1 cellular context compared by ENCODE assay signal in the genomic region with DNA sequence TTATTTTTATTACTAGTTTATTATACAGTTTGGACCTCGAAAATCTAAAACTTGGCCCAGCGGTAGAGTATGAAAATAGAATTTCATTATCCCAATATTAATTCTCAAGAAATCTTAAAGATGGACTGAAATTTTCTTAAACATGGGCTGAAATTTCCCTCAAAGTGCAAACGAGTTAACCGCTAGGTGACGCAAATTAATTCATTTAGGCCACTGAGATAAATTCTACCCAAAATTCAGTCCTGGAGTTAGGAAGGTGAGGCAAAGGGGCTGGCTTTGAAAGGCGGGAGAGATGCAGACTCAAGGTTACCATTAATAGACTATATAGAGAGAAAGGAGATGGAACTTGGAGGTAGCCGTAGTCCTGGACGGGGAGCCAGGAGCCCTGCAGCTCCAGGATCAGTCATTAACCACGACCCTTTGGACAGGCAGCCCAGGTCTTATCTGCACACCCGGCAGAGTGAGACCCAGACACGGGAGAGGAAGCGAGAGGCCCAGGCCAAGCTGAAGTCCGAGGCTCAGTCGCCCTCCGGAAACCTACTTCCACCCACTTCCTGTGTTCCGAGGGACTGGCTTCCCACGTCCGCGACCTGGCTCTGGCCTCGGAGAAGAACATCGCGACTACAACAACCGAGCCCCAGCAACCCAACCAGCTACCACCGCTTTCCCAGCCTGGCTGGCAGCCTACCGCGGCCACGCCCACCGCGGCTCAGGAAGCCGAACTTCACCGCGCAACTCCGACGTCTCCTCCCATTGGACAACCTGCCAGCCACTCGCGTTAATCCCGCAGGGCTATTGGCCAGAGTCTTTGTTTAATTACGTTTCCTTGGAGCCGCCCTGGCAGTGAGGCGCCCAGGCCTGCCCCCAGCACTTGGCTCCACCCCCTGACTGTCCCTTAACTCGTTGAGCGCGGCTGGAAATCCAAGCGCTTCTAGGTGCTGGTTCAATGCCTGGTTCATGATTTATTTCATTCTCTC.
TF ChIP-seq lines count a peak whose summit lies in the region.

EFCAB11 (minus strand) TSS at position 686 of the 977 bp plus-strand sequence; CDS start at position 616, 70 bp downstream.

TF ChIP-seq in GM12878, 131 proteins besides CTCF, POLR2A, EP300 and RAD21 (continued from another document):
- TF ChIP-seq, protein P1, sequence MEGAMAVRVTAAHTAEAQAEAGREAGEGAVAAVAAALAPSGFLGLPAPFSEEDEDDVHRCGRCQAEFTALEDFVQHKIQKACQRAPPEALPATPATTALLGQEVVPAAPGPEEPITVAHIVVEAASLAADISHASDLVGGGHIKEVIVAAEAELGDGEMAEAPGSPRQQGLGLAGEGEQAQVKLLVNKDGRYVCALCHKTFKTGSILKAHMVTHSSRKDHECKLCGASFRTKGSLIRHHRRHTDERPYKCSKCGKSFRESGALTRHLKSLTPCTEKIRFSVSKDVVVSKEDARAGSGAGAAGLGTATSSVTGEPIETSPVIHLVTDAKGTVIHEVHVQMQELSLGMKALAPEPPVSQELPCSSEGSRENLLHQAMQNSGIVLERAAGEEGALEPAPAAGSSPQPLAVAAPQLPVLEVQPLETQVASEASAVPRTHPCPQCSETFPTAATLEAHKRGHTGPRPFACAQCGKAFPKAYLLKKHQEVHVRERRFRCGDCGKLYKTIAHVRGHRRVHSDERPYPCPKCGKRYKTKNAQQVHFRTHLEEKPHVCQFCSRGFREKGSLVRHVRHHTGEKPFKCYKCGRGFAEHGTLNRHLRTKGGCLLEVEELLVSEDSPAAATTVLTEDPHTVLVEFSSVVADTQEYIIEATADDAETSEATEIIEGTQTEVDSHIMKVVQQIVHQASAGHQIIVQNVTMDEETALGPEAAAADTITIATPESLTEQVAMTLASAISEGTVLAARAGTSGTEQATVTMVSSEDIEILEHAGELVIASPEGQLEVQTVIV (IDR thresholded peaks at IDR 0.05; ENCODE audit: borderline replicate concordance, partially characterized antibody) = peak; percentile 40
- TF ChIP-seq IKZF1 (conservative IDR thresholded peaks at IDR 0.05) = peak; percentile 60
- TF ChIP-seq ETV6 (conservative IDR thresholded peaks at IDR 0.05 in 1 of 2, IDR thresholded peaks at IDR 0.05 in 1 of 2; ENCODE audit: borderline replicate concordance in 1 of 2, low read depth in 1 of 2) = peak in 1 of 2 experiments; percentile 87; a peak in 2 of 4 replicates
- peak; percentile 54; the same call in 1 of the 2 replicates for TF ChIP-seq POLR2AphosphoS5 (IDR thresholded peaks at IDR 0.05; ENCODE audit: low read length)
- TF ChIP-seq IRF4 (IDR thresholded peaks at IDR 0.05; ENCODE audit: low read depth, low read length) = no peak
- TF ChIP-seq SKIL (IDR thresholded peaks at IDR 0.05; ENCODE audit: low read depth, poor library complexity, severe bottlenecking) = no peak
- TF ChIP-seq, protein P2, sequence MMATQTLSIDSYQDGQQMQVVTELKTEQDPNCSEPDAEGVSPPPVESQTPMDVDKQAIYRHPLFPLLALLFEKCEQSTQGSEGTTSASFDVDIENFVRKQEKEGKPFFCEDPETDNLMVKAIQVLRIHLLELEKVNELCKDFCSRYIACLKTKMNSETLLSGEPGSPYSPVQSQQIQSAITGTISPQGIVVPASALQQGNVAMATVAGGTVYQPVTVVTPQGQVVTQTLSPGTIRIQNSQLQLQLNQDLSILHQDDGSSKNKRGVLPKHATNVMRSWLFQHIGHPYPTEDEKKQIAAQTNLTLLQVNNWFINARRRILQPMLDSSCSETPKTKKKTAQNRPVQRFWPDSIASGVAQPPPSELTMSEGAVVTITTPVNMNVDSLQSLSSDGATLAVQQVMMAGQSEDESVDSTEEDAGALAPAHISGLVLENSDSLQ (IDR thresholded peaks at IDR 0.05) = peak; percentile 98
- TF ChIP-seq NBN (IDR thresholded peaks at IDR 0.05) = peak; percentile 77; the same call in 1 of the 2 replicates
- no peak for TF ChIP-seq ZNF274 (IDR thresholded peaks at IDR 0.05; ENCODE audit: insufficient read depth, insufficient read length)
- TF ChIP-seq SMAD1 (IDR thresholded peaks at IDR 0.05; ENCODE audit: low read depth, partially characterized antibody) = no peak
- TF ChIP-seq EED (IDR thresholded peaks at IDR 0.05; ENCODE audit: low read depth) = 0 out of 2 replicates have a peak, but pooled peaks have one; percentile 16
- TF ChIP-seq DPF2 (IDR thresholded peaks at IDR 0.05) = peak; percentile 88
- no peak for TF ChIP-seq YY1 (IDR thresholded peaks at IDR 0.05; ENCODE audit: low read depth, low read length)
- TF ChIP-seq BHLHE40 (IDR thresholded peaks at IDR 0.05; ENCODE audit: borderline replicate concordance in 1 of 2, low read depth in 2 of 2, low read length in 1 of 2) = peak in 1 of 2 experiments; percentile 15; a peak in 1 of 4 replicates
- peak; percentile 54; the same call in 1 of the 2 replicates for TF ChIP-seq GATAD2B (conservative IDR thresholded peaks at IDR 0.05; ENCODE audit: low read depth)
- TF ChIP-seq MEF2A (IDR thresholded peaks at IDR 0.05; ENCODE audit: insufficient read depth, low read depth, low read length) = no peak
- TF ChIP-seq ZBTB4 (CRISPR knock-in tag; IDR thresholded peaks at IDR 0.05) = no peak
- 0 out of 2 replicates have a peak, but pooled peaks have one; percentile 19 for TF ChIP-seq SREBF1 (IDR thresholded peaks at IDR 0.05; ENCODE audit: low read length)
- peak; percentile 89 for TF ChIP-seq CHD2 (IDR thresholded peaks at IDR 0.05; ENCODE audit: borderline replicate concordance, low read depth, low read length)
- TF ChIP-seq GABPA (IDR thresholded peaks at IDR 0.05; ENCODE audit: low read depth) = peak; percentile 69
- 0 out of 4 replicates have a peak, but pooled peaks of 1 of the 2 experiments have one; percentile 6 for TF ChIP-seq IKZF2 (IDR thresholded peaks at IDR 0.05)
- peak; percentile 76 for TF ChIP-seq RELB (IDR thresholded peaks at IDR 0.05; ENCODE audit: low read depth)
- 0 out of 2 replicates have a peak, but pooled peaks have one; percentile 35 for TF ChIP-seq LARP7 (IDR thresholded peaks at IDR 0.05)
TF ChIP-seq in GM12878: peak in this region for 38.
